ENCODE assay signal across 8 cellular contexts in the genomic region with DNA sequence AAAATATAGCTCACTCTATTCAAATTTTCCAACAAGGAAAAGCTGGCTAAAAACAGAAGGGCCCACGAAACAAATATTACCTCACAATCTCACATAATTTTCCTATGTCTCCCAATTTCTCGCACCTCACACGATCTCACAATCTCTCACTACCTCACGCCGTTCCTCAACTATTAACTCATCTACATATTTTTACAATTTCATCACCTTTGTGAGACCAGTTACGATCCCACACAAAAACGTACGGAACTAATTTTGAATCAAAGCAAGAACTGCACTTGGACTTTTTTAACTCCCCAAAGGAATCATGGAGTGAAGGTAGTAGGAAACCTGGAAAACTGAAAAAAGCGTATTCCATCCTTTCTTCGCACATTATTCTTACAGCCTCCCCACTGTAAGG. TPM values are rescaled to one million over a fixed set of nuclear protein-coding genes. Genes with fewer than 3 reads are reported as not detected.
A peak's percentile ranks its signal among the peaks of the same experiment; 100 is the strongest.
DNase-seq lines count a peak whose midpoint lies in the region; TF ChIP-seq lines count a peak whose summit lies in the region.

No MANE protein-coding gene starts in this region.

- DNase-seq in MG63 (no peak), neural crest cell (ENCODE audit: low read depth, low spot score) (no peak), Ammon's horn (ENCODE audit: low spot score) (no peak), islet precursor cell (no peak), HuH-7 (ENCODE audit: low spot score) (no peak)
- no peak for DNase-seq in stimulated activated CD4-positive, alpha-beta T cell treated with anti-CD3 and anti-CD28 coated beads, Interleukin-12 subunit alpha, Interleukin-12 subunit beta, amount 100 ng/mL, for 4 hours

- no peaks in the 10 kb centered on the region for H3K27me3 Mint-ChIP-seq in neural crest cell (ENCODE audit: low read depth)

- H3K4me3 ChIP-seq in MG63 (peak overlapping the region; percentile 73), ectodermal cell (ENCODE audit: insufficient read depth, low read depth, low read length) (peak overlapping the region; percentile 90)

- H3K27ac Mint-ChIP-seq in neural crest cell (ENCODE audit: unreplicated experiment), result peak overlapping the region; percentile 97

- H3K36me3 ChIP-seq in MG63 (peaks cover 28% of the 10 kb centered on the region), ectodermal cell (ENCODE audit: control insufficient read depth, insufficient read depth, low read length) (no peaks in the 10 kb centered on the region)

- H3K4me1 ChIP-seq in ectodermal cell (ENCODE audit: control insufficient read depth, insufficient read depth, low read length), result peaks cover 5% of the 10 kb centered on the region

- TF ChIP-seq CTCF in C4-2B (conservative IDR thresholded peaks at IDR 0.05), result no peak
- TF ChIP-seq CTCF in neural crest cell (conservative IDR thresholded peaks at IDR 0.05), result no peak

- H3K9me3 ChIP-seq in MG63, result peaks cover 6% of the 10 kb centered on the region
- H3K9me3 ChIP-seq in ectodermal cell (ENCODE audit: control insufficient read depth, low read length), result no peaks in the 10 kb centered on the region

- H3K4me3 Mint-ChIP-seq in neural crest cell, result peak overlapping the region; percentile 99

- peaks cover 3% of the 10 kb centered on the region for H3K9me3 Mint-ChIP-seq in neural crest cell

- peaks cover 2% of the 10 kb centered on the region for H3K36me3 Mint-ChIP-seq in neural crest cell (ENCODE audit: low read depth)

- H3K4me1 Mint-ChIP-seq in neural crest cell, result peaks cover 36% of the 10 kb centered on the region

- H3K27me3 ChIP-seq in MG63, result no peaks in the 10 kb centered on the region
- H3K27me3 ChIP-seq in ectodermal cell (ENCODE audit: control insufficient read depth, insufficient read depth, low read length, poor library complexity, severe bottlenecking), result no peaks in the 10 kb centered on the region

- 23 to 26% methylated on average over 10 of the region's 10 CpGs for WGBS in ectodermal cell, 2 experiments

- H3K27ac ChIP-seq in C4-2B (peak overlapping the region; percentile 96), ectodermal cell (ENCODE audit: insufficient read depth, low read depth, low read length, poor library complexity, severe bottlenecking) (peak overlapping the region; percentile 96)

RNA-seq across cellular contexts. Expression of a gene that starts 1.1 kb away (rescaled TPM):
- total RNA-seq in MG63 (2014; rRNA removed; shearing (Covaris generic); ENCODE audit: low replicate concordance), result 50.7 and 59.1 TPM in 2 replicates
- polyA plus RNA-seq in ectodermal cell (2013, experiment 1 of 4), result 275 TPM
- 281 TPM for polyA plus RNA-seq in ectodermal cell (2013, experiment 2 of 4)
- polyA plus RNA-seq in ectodermal cell (2013, experiment 3 of 4), result 228 TPM
- polyA plus RNA-seq in ectodermal cell (2013, experiment 4 of 4), result 252 TPM
- 210 and 216 TPM in 2 replicates for total RNA-seq in neural crest cell

RNA-seq across cellular contexts. Expression of a gene that starts 7.4 kb away (rescaled TPM):
- total RNA-seq in MG63 (2014; rRNA removed; shearing (Covaris generic); ENCODE audit: low replicate concordance), result 19.3 and 19.7 TPM in 2 replicates
- 26.1 TPM for polyA plus RNA-seq in ectodermal cell (2013, experiment 1 of 4)
- 26.5 TPM for polyA plus RNA-seq in ectodermal cell (2013, experiment 2 of 4)
- 19.6 TPM for polyA plus RNA-seq in ectodermal cell (2013, experiment 3 of 4)
- polyA plus RNA-seq in ectodermal cell (2013, experiment 4 of 4), result 23.3 TPM
- total RNA-seq in neural crest cell, result 22.6 and 25.8 TPM in 2 replicates

RNA-seq across cellular contexts. Expression of a gene that starts 52.0 kb away (rescaled TPM):
- 33.6 and 47.7 TPM in 2 replicates for total RNA-seq in MG63 (2014; rRNA removed; shearing (Covaris generic); ENCODE audit: low replicate concordance)
- polyA plus RNA-seq in ectodermal cell (2013, experiment 1 of 4), result 140 TPM
- 152 TPM for polyA plus RNA-seq in ectodermal cell (2013, experiment 2 of 4)
- polyA plus RNA-seq in ectodermal cell (2013, experiment 3 of 4), result 101 TPM
- polyA plus RNA-seq in ectodermal cell (2013, experiment 4 of 4), result 109 TPM
- total RNA-seq in neural crest cell, result 121 and 131 TPM in 2 replicates
